In genomic region chr11:122193881-122194480, GRCh38 we compare ENCODE assay signal across 7 cellular contexts.
A peak's percentile ranks its signal among the peaks of the same experiment; 100 is the strongest.
DNase-seq lines count a peak whose midpoint lies in the region; ATAC-seq and TF ChIP-seq lines count a peak whose summit lies in the region.
"Not testable (repeated sequence)": the region's sequence is repeated elsewhere in the genome, so short reads cannot be mapped to it uniquely, and the experiment has no call there.

No MANE protein-coding gene starts in this region.

- not testable (repeated sequence) for DNase-seq in HFFc6, SK-N-SH, mesenchymal stem cell, testis
- peak; percentile 55 for DNase-seq in PC-3
- DNase-seq in mammary epithelial cell, result peak; percentile 58
- DNase-seq in fibroblast of lung (ENCODE audit: low read depth in 2 of 2), result peak in 1 of 2 donors; percentile 56

- CTCF ChIA-PET in PC-3 (lab: Charles Lee), result interaction anchor here (0.7 kb wide), 1 partner anchor 14 kb away, joined by 3 read pairs; no protein-coding TSS in a partner anchor
- CTCF ChIA-PET in SK-N-SH (lab: Yijun Ruan, JAX), result interaction anchor here (0.7 to 3.1 kb wide), 5 partner anchors 10 to 541 kb away, joined by 3 to 16 read pairs (median 6); no protein-coding TSS in a partner anchor
- CTCF ChIA-PET in mammary epithelial cell (lab: Charles Lee; ENCODE audit: low non-redundant PET), result not testable (repeated sequence)

- in situ Hi-C loops in mammary epithelial cell (cut with MboI; ENCODE audit: low sequenced_read_pairs in 2 of 2), result loop anchor here in 1 of 2 donors (10.0 kb wide), 1 partner anchor 99 kb away; no protein-coding TSS in a partner anchor

- not testable (repeated sequence) for H3K9me3 Mint-ChIP-seq in HFFc6

- H3K9ac ChIP-seq in PC-3 (ENCODE audit: low read length), result peak overlapping the region; percentile 19; the same call in 1 of the 2 replicates
- H3K9ac ChIP-seq in SK-N-SH, result peak overlapping the region; percentile 20; the same call in 1 of the 2 replicates
- H3K9ac ChIP-seq in mammary epithelial cell (ENCODE audit: insufficient read depth, low read length); fibroblast of lung (ENCODE audit: insufficient read depth, low read length): not testable (repeated sequence)
- peak overlapping the region; percentile 65 for H3K9ac ChIP-seq in mesenchymal stem cell (ENCODE audit: low read length)

- peak overlapping the region; percentile 75 for H2AK5ac ChIP-seq in mesenchymal stem cell (ENCODE audit: low read length, severe bottlenecking)

- H3K4ac ChIP-seq in mesenchymal stem cell (ENCODE audit: low read depth in 1 of 2, low read length in 2 of 2), result peak overlapping the region; percentile 82 to 83

- POLR2A ChIA-PET in PC-3 (lab: Charles Lee; ENCODE audit: unreplicated experiment); SK-N-SH (lab: Yijun Ruan, JAX): not testable (repeated sequence)

- not testable (repeated sequence) for H2AFZ ChIP-seq in PC-3 (ENCODE audit: low read length); SK-N-SH (ENCODE audit: low read depth); mammary epithelial cell (ENCODE audit: low read depth, low read length); fibroblast of lung (ENCODE audit: low read length); mesenchymal stem cell (ENCODE audit: low read depth, low read length)

- not testable (repeated sequence) for TF ChIP-seq EP300 in SK-N-SH (IDR thresholded peaks at IDR 0.05; ENCODE audit: borderline replicate concordance in 1 of 2, low read depth in 1 of 2, low read length in 1 of 2)

- H3F3A ChIP-seq in PC-3 (ENCODE audit: low read length, unreplicated experiment), result not testable (repeated sequence)
- H3F3A ChIP-seq in SK-N-SH (replicated peaks; ENCODE audit: insufficient read depth), result peaks cover 72% of the 10 kb centered on the region

- H3K79me1 ChIP-seq in mesenchymal stem cell (replicated peaks; ENCODE audit: low read length, poor library complexity, severe bottlenecking), result not testable (repeated sequence)

- not testable (repeated sequence) for ATAC-seq in PC-3

- intact Hi-C loops in PC-3 (cut with micrococcal nuclease); testis (cut with DNase I; ENCODE audit: low total_unique reads): not testable (repeated sequence)
- intact Hi-C loops in mammary epithelial cell (cut with micrococcal nuclease), result loop anchor here (5.0 kb wide), 1 partner anchor 302 kb away; no protein-coding TSS in a partner anchor

- H4K8ac ChIP-seq in mesenchymal stem cell (ENCODE audit: low read length), result peak overlapping the region; percentile 45

- not testable (repeated sequence) for H3K4me2 ChIP-seq in PC-3 (ENCODE audit: low read length); SK-N-SH; mammary epithelial cell (ENCODE audit: insufficient read depth, low read depth, low read length); fibroblast of lung (ENCODE audit: extremely low read depth, insufficient read depth, low read length); mesenchymal stem cell (ENCODE audit: low read length, poor library complexity, severe bottlenecking)

- peaks cover 84% of the 10 kb centered on the region for H3K79me2 ChIP-seq in PC-3 (ENCODE audit: low read length)
- H3K79me2 ChIP-seq in SK-N-SH (ENCODE audit: insufficient read depth), result peaks cover 84% of the 10 kb centered on the region
- H3K79me2 ChIP-seq in mammary epithelial cell (ENCODE audit: insufficient read depth, low read length), result peaks cover 35% of the 10 kb centered on the region
- peaks cover 71% of the 10 kb centered on the region for H3K79me2 ChIP-seq in fibroblast of lung (ENCODE audit: control insufficient read depth, insufficient read depth, low read length)

- H2BK15ac ChIP-seq in mesenchymal stem cell (ENCODE audit: low read depth, poor library complexity, severe bottlenecking), result peak overlapping the region; percentile 19

- not testable (repeated sequence) for TF ChIP-seq RAD21 in SK-N-SH (IDR thresholded peaks at IDR 0.05; ENCODE audit: low read length)

- H4K20me1 ChIP-seq in PC-3 (ENCODE audit: low read length); SK-N-SH (ENCODE audit: insufficient read depth); mammary epithelial cell (ENCODE audit: insufficient read depth, low read length); fibroblast of lung (ENCODE audit: control insufficient read depth, extremely low read depth, insufficient read depth, low read length): not testable (repeated sequence)

- not testable (repeated sequence) for BruUV-seq in PC-3 (replicated peaks; lab: Mats Ljungman, UMichigan); mammary epithelial cell (replicated peaks; lab: Mats Ljungman, UMichigan)

- peaks cover 36% of the 10 kb centered on the region for H3K36me3 Mint-ChIP-seq in HFFc6 (ENCODE audit: low read depth)

- not testable (repeated sequence) for H3K4me3 ChIP-seq in PC-3 (ENCODE audit: low read length); SK-N-SH (ENCODE audit: low read depth in 2 of 2, low read length in 1 of 2); mammary epithelial cell (replicated peaks in 1 of 3; ENCODE audit: insufficient read depth in 1 of 3, low read depth in 2 of 3, low read length in 3 of 3); fibroblast of lung (replicated peaks in 1 of 4; ENCODE audit: control extremely low read depth in 1 of 4, insufficient read depth in 1 of 4, low read depth in 3 of 4, low read length in 4 of 4); mesenchymal stem cell (ENCODE audit: insufficient read depth in 1 of 2, low read depth in 1 of 2, low read length in 2 of 2); testis

- dilution Hi-C loops in mammary epithelial cell (cut with HindIII; ENCODE audit: low sequenced_read_pairs), result loop anchor here (5.0 to 10.0 kb wide), 2 partner anchors 49 to 102 kb away; no protein-coding TSS in a partner anchor

- not testable (repeated sequence) for H3K14ac ChIP-seq in mesenchymal stem cell (ENCODE audit: low read length in 2 of 2)

- H3K36me3 ChIP-seq in PC-3 (ENCODE audit: low read depth, low read length); SK-N-SH (replicated peaks in 1 of 2; ENCODE audit: control insufficient read depth in 1 of 2, insufficient read depth in 2 of 2, low read length in 1 of 2); mammary epithelial cell (ENCODE audit: insufficient read depth, low read length); fibroblast of lung (ENCODE audit: control insufficient read depth, insufficient read depth, low read length); testis (ENCODE audit: low read depth, missing control alignments): not testable (repeated sequence)
- peaks cover 0 to 10% of the 10 kb centered on the region in 2 experiments for H3K36me3 ChIP-seq in mesenchymal stem cell (ENCODE audit: control insufficient read depth in 1 of 2, insufficient read depth in 2 of 2, low read depth in 1 of 2, low read length in 2 of 2)

- not testable (repeated sequence) for H2BK5ac ChIP-seq in mesenchymal stem cell (ENCODE audit: low read depth, low read length, poor library complexity, severe bottlenecking)

- H2BK12ac ChIP-seq in mesenchymal stem cell (ENCODE audit: low read length in 2 of 2), result peak overlapping the region; percentile 29 to 96

- H3K9me3 ChIP-seq in PC-3 (ENCODE audit: low read length); SK-N-SH; mammary epithelial cell (replicated peaks; ENCODE audit: insufficient read depth, low read length); fibroblast of lung (ENCODE audit: control insufficient read depth, insufficient read depth, low read depth, low read length); mesenchymal stem cell (ENCODE audit: control insufficient read depth, low read length); testis: not testable (repeated sequence)

- WGBS in SK-N-SH (ENCODE audit: low lambda C conversion rate), result 88% methylated on average over 5 of the region's 5 CpGs
- 70% methylated on average over 5 of the region's 5 CpGs for WGBS in mammary epithelial cell (ENCODE audit: low coverage, missing lambda C conversion rate)
- WGBS in mesenchymal stem cell, result 64% methylated on average over 5 of the region's 5 CpGs
- 92 to 95% methylated on average over 5 of the region's 5 CpGs for WGBS in testis, 2 donors

- not testable (repeated sequence) for H3K23ac ChIP-seq in mesenchymal stem cell (ENCODE audit: low read length in 2 of 2)

- H3K27ac Mint-ChIP-seq in HFFc6, result peak overlapping the region; percentile 91

- not testable (repeated sequence) for H3K9me2 ChIP-seq in PC-3 (replicated peaks; ENCODE audit: low read length); SK-N-SH

- H3K4me3 Mint-ChIP-seq in HFFc6, result peak overlapping the region; percentile 68; the same call in 1 of the 2 replicates

- H3K27ac ChIP-seq in PC-3 (ENCODE audit: low read length) (peak overlapping the region; percentile 94), SK-N-SH (ENCODE audit: low read depth in 2 of 2, low read length in 1 of 2) (peak overlapping the region in 1 of 2 experiments; percentile 99; a peak in 3 of 4 replicates), mammary epithelial cell (ENCODE audit: insufficient read depth, low read depth, low read length) (peak overlapping the region; percentile 80), fibroblast of lung (ENCODE audit: insufficient read depth, low read length) (peak overlapping the region; percentile 80), testis (peak overlapping the region; percentile 34 to 57)
- H3K27ac ChIP-seq in mesenchymal stem cell (ENCODE audit: low read length, poor library complexity, severe bottlenecking), result not testable (repeated sequence)

- peak overlapping the region in 1 of 2 experiments; percentile 86 for H3K18ac ChIP-seq in mesenchymal stem cell (ENCODE audit: low read depth in 1 of 2, low read length in 2 of 2)

- H3K27me3 Mint-ChIP-seq in HFFc6 (ENCODE audit: insufficient read depth), result not testable (repeated sequence)

- TF ChIP-seq POLR2A in testis (IDR thresholded peaks at IDR 0.05), result not testable (repeated sequence)

- TF ChIP-seq CTCF in HFFc6 (IDR thresholded peaks at IDR 0.05); PC-3 (conservative IDR thresholded peaks at IDR 0.05; ENCODE audit: low read depth, low read length); SK-N-SH (IDR thresholded peaks at IDR 0.05); mammary epithelial cell (conservative IDR thresholded peaks at IDR 0.05 in 1 of 2, IDR thresholded peaks at IDR 0.05 in 1 of 2; ENCODE audit: extremely low read depth in 1 of 2, insufficient read depth in 1 of 2, low read depth in 1 of 2, low read length in 2 of 2); fibroblast of lung (conservative IDR thresholded peaks at IDR 0.05 in 1 of 2, IDR thresholded peaks at IDR 0.05 in 1 of 2; ENCODE audit: low read depth in 1 of 2, low read length in 2 of 2); testis (IDR thresholded peaks at IDR 0.05): not testable (repeated sequence)

- H2BK120ac ChIP-seq in mesenchymal stem cell (ENCODE audit: low read depth, low read length), result peak overlapping the region; percentile 80

- peaks cover 95% of the 10 kb centered on the region for H3K4me1 Mint-ChIP-seq in HFFc6 (ENCODE audit: low read depth)

- not testable (repeated sequence) for H3K27me3 ChIP-seq in PC-3 (ENCODE audit: low read length); SK-N-SH (ENCODE audit: insufficient read depth); mammary epithelial cell (ENCODE audit: insufficient read depth, low read length); fibroblast of lung (ENCODE audit: control insufficient read depth, insufficient read depth, low read length); mesenchymal stem cell (ENCODE audit: control insufficient read depth in 1 of 2, insufficient read depth in 1 of 2, low read length in 2 of 2); testis

- H4K91ac ChIP-seq in mesenchymal stem cell (ENCODE audit: low read length), result peak overlapping the region; percentile 29

- H3K4me1 ChIP-seq in PC-3 (ENCODE audit: insufficient read depth, low read length) (peaks cover 83% of the 10 kb centered on the region), SK-N-SH (ENCODE audit: control insufficient read depth in 1 of 2, insufficient read depth in 2 of 2, low read depth in 1 of 2, low read length in 1 of 2) (peaks cover 0 to 73% of the 10 kb centered on the region in 2 experiments), mammary epithelial cell (ENCODE audit: insufficient read depth, low read length) (peaks cover 71% of the 10 kb centered on the region), fibroblast of lung (ENCODE audit: control insufficient read depth, extremely low read depth, insufficient read depth, low read length) (peaks cover 36% of the 10 kb centered on the region), testis (peaks cover 12% of the 10 kb centered on the region)
- H3K4me1 ChIP-seq in mesenchymal stem cell (ENCODE audit: control insufficient read depth, insufficient read depth, low read depth, low read length), result not testable (repeated sequence)
